In the genomic region with DNA sequence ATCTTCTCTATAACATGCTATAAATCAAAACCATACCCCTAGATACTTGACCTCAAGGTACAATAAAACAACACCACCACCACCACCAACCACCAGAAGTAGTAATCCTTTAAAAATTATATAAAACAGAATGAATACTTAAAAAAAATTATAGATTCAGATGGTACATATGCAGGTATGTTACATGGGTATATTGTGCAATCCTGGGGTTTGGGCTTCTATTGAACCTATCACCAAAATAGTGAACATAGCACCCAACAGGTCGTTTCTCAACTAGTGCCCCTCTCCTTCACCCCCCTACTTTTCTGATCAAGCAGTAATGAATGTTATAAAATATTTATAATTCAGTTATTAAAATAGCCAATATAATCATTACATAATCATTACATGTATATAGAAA, we compare ENCODE assay signal across 10 cellular contexts.
"Had no signal": no experiment of that assay in that cellular context is flagged by ENCODE, and none has a peak within 500 bp of the region (broad histone marks: within the 10 kb centered on the region; RNA-seq: fewer than 3 reads in every experiment).

No MANE protein-coding gene starts in this region.

- DNase-seq: GM23248, GOT3, H7, H9, HCEC 1CT, HFFc6 had no signal

- FAIRE-seq: H54 had no signal

- H2AFZ ChIP-seq: GM23248, GM23338 had no signal

- H3K9me3 ChIP-seq: HAP-1 had no signal

- H3K27ac ChIP-seq: GM23248 had no signal

- H3K9ac ChIP-seq: GM23248 had no signal

- H3K4me3 ChIP-seq: GM23248, GM23338, HAP-1 had no signal

- H3K4me2 ChIP-seq: GM23338 had no signal

- ATAC-seq: GM23338, HCT116 had no signal
